In the genomic region with DNA sequence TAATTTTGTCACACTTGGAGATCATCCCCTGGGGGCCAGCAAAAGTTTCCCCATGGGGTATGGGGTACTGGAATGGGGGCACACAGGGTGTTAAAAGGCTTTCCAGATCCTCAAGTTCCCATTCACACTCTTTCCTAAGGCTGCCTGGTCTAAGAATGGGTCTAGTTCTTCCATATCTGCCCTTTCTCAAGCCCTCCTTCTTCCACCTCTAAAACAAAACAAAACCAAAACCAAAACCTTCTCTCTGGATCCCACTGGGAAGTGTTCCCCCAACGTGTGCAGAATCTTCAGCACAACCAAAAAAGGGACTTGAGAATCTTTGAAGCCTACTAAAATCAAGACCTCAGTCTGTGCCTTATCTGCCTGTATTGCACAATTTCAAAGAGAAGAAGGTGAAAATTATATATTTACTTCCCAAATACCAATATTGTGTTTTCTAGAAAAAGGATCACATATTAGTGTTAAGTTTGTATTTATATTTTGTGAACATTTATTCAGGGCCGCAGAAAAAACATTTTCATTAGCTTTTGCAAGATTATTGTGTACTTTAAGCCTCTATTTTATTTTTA, we compare ENCODE assay signal across 22 cellular contexts.
DNase-seq lines count a peak whose midpoint lies in the region; ATAC-seq and TF ChIP-seq lines count a peak whose summit lies in the region.
"Had no signal": no experiment of that assay in that cellular context is flagged by ENCODE, and none has a peak within 500 bp of the region (broad histone marks: within the 10 kb centered on the region; RNA-seq: fewer than 3 reads in every experiment).

No MANE protein-coding gene starts in this region.

- no peak for TF ChIP-seq CTCF in heart right ventricle (IDR thresholded peaks at IDR 0.05)
- TF ChIP-seq CTCF in parathyroid adenoma (IDR thresholded peaks at IDR 0.05): no peak
- TF ChIP-seq CTCF in mucosa of descending colon (IDR thresholded peaks at IDR 0.05): no peak

- H3K27me3 ChIP-seq in heart right ventricle (no peaks in the 10 kb centered on the region), parathyroid adenoma (ENCODE audit: control insufficient read depth, insufficient read depth, low read length) (no peaks in the 10 kb centered on the region)
- H3K27me3 ChIP-seq: transverse colon had no signal

- H3K4me3 ChIP-seq in heart right ventricle (peak overlapping the region in 6 of 10 donors; percentile 1 to 41 (median 26)), parathyroid adenoma (ENCODE audit: low read depth, low read length) (no peak overlapping the region), mucosa of descending colon (no peak overlapping the region)
- H3K4me3 ChIP-seq: transverse colon had no signal

- intact Hi-C loops in Right ventricle myocardium superior (cut with DNase I) (no loop called here), cardiac septum (cut with DNase I) (no loop called here), heart right ventricle (cut with DNase I) (no loop called here), mucosa of descending colon (cut with DNase I, micrococcal nuclease) (no loop called here)

- 65 to 75% methylated on average over 2 of the region's 2 CpGs for WGBS in heart right ventricle, 2 donors

- H3K4me1 ChIP-seq in heart right ventricle (peaks cover 0 to 22% (median 4%) of the 10 kb centered on the region in 9 donors), parathyroid adenoma (peaks cover 6% of the 10 kb centered on the region), mucosa of descending colon (ENCODE audit: low read depth) (no peaks in the 10 kb centered on the region)
- H3K4me1 ChIP-seq: transverse colon had no signal

- H3K79me2 ChIP-seq in parathyroid adenoma: no peaks in the 10 kb centered on the region

- no peak overlapping the region for H3K9ac ChIP-seq in parathyroid adenoma

- H3K27ac ChIP-seq in heart right ventricle: peak overlapping the region; percentile 18 to 82 (median 64)
- H3K27ac ChIP-seq in parathyroid adenoma: peak overlapping the region; percentile 13
- no peak overlapping the region for H3K27ac ChIP-seq in substantia nigra (ENCODE audit: low read depth, low read length, poor library complexity, severe bottlenecking)

- H3K36me3 ChIP-seq in heart right ventricle (no peaks in the 10 kb centered on the region), parathyroid adenoma (ENCODE audit: control insufficient read depth, insufficient read depth, low read length) (no peaks in the 10 kb centered on the region), mucosa of descending colon (ENCODE audit: low read depth) (no peaks in the 10 kb centered on the region)
- H3K36me3 ChIP-seq: transverse colon had no signal

- H3K4me2 ChIP-seq in parathyroid adenoma (ENCODE audit: low read length): no peak overlapping the region

- no peak for DNase-seq in Right ventricle myocardium superior
- no peak for DNase-seq in cardiac septum (ENCODE audit: low spot score)
- no peak for DNase-seq in heart right ventricle
- DNase-seq in activated CD4-positive, alpha-beta T cell treated with anti-CD3 and anti-CD28 coated beads for 1 hour: no peak
- no peak for DNase-seq in NCI-H2227 treated with DMSO at 0.1 percent for 48 hours (lab: John Stamatoyannopoulos, UW)
- no peak for DNase-seq in mucosa of descending colon
- DNase-seq in substantia nigra (lab: John Stamatoyannopoulos, UW): no peak
- DNase-seq: activated CD8-positive, alpha-beta T cell treated with anti-CD3 and anti-CD28 coated beads, Interleukin-2, amount 10 ng/mL, durations not matched to agents 7 days and 5 days; activated naive CD8-positive, alpha-beta T cell treated with anti-CD3 and anti-CD28 coated beads, Interleukin-2, amount 10 ng/mL, durations not matched to agents 7 days and 5 days; activated T-cell treated with anti-CD3 and anti-CD28 coated beads, Interleukin-2, amount 50 U/mL, for 72 hours; CD8-positive, alpha-beta T cell; central memory CD4-positive, alpha-beta T cell; DMS79 treated with DMSO at 0.1 percent for 48 hours; effector memory CD8-positive, alpha-beta T cell; HCEC 1CT; MV-4-11; NCI-H1930; NCI-H526; retina; stimulated activated CD4-positive, alpha-beta T cell treated with anti-CD3 and anti-CD28 coated beads, Interleukin-4, amount 100 ng/mL, for 4 hours; transverse colon had no signal

- H2AFZ ChIP-seq in parathyroid adenoma: peak overlapping the region; percentile 80

- H3K9me3 ChIP-seq in heart right ventricle: peaks cover 0 to 15% (median 0%) of the 10 kb centered on the region in 11 donors
- H3K9me3 ChIP-seq in parathyroid adenoma (ENCODE audit: control insufficient read depth, low read length): no peaks in the 10 kb centered on the region
- peaks cover 20% of the 10 kb centered on the region for H3K9me3 ChIP-seq in mucosa of descending colon
- H3K9me3 ChIP-seq: transverse colon had no signal

- ATAC-seq in Right ventricle myocardium superior (ENCODE audit: poor library complexity) (peak; percentile 12), heart right ventricle (peak in 6 of 8 donors; percentile 38 to 86 (median 68)), mucosa of descending colon (no peak)
- ATAC-seq: activated CD8-positive, alpha-beta T cell treated with anti-CD3 and anti-CD28 coated beads, Interleukin-2, amount 10 ng/mL, durations not matched to agents 7 days and 5 days; activated T-cell treated with anti-CD3 and anti-CD28 coated beads, Interleukin-2, amount 50 U/mL, for 72 hours; CD8-positive, alpha-beta T cell; effector memory CD8-positive, alpha-beta T cell had no signal

Comparison
In these comparisons a context has a peak if more than half of its experiments do, and no peak if none do; other contexts are left out.
1. H3K4me3 ChIP-seq: peak in heart right ventricle (6 of 10); none in parathyroid adenoma (single experiment) and mucosa of descending colon (single experiment).